27 cellular contexts compared by ENCODE assay signal in the genomic region with DNA sequence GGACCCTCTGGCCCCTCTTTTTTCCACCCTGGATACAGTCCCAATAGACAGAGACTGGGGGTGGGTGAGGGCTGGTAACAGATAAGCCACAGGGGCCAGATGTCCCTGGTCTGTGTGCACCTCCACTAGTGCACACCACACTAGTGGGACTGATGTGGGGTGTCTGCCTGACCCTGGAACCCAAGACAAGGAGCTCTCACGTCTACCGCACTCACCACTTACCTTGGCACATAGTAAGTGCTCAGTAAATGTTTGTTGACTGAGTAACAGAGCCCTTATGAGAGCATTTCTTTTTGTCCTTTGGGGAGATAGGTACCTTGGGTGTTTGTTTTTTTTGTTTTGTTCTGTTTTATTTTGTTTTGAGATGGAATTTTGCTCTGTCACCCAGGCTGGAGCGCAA. TPM values are rescaled to one million over a fixed set of nuclear protein-coding genes. Genes with fewer than 3 reads are reported as not detected.
"Had no signal": no experiment of that assay in that cellular context is flagged by ENCODE, and none has a peak within 500 bp of the region (broad histone marks: within the 10 kb centered on the region; RNA-seq: fewer than 3 reads in every experiment).

No MANE protein-coding gene starts in this region.

- H3K36me3 ChIP-seq: Peyer's patch, SJCRH30 had no signal

- H3K4me2 ChIP-seq: SK-N-SH had no signal

- H3K9me3 Mint-ChIP-seq: activated T-cell treated with anti-CD3 and anti-CD28 coated beads, Interleukin-2, amount 50 U/mL, for 72 hours; brain; WTC11 had no signal

- H3K9ac ChIP-seq: SK-N-SH had no signal

- H3K4me1 Mint-ChIP-seq: brain, WTC11 had no signal

- H3K36me3 Mint-ChIP-seq: activated naive CD8-positive, alpha-beta T cell; WTC11 had no signal

- H3K4me3 ChIP-seq: Peyer's patch, SJCRH30 had no signal

- FAIRE-seq: astrocyte had no signal

- H3K27me3 Mint-ChIP-seq: activated naive CD8-positive, alpha-beta T cell; brain had no signal

- H3K4me3 Mint-ChIP-seq: activated naive CD8-positive, alpha-beta T cell; activated T-cell treated with anti-CD3 and anti-CD28 coated beads, Interleukin-2, amount 50 U/mL, for 72 hours; WTC11 had no signal

- H3K4me1 ChIP-seq: SJCRH30 had no signal

- H3K27ac ChIP-seq: Peyer's patch, RWPE1, SJCRH30 had no signal

- ATAC-seq: activated T-cell treated with anti-CD3 and anti-CD28 coated beads, Interleukin-2, amount 50 U/mL, for 72 hours; WTC11 had no signal

- DNase-seq: activated CD4-positive, alpha-beta T cell treated with anti-CD3 and anti-CD28 coated beads for 48 hours; activated CD4-positive, alpha-beta T cell treated with anti-CD3 and anti-CD28 coated beads, Interleukin-2, amount 50 U/mL, for 48 hours; activated CD4-positive, CD25-positive, alpha-beta regulatory T cell treated with anti-CD3 and anti-CD28 coated beads, Interleukin-2, amount 50 U/mL, for 72 hours; activated effector memory CD4-positive, alpha-beta T cell treated with Interleukin-2 at 50 U/mL for 16 hours; activated naive CD4-positive, alpha-beta T cell; activated T-cell treated with anti-CD3 and anti-CD28 coated beads for 4 hours; activated T-cell treated with anti-CD3 and anti-CD28 coated beads, Interleukin-2, amount 50 U/mL, for 72 hours; amygdala; Karpas-422; MM.1S; NCI-H1105; NCI-H1436 treated with DMSO at 0.1 percent for 48 hours; NCI-H187; NCI-H2081; NCI-H446; NCI-H524; Peyer's patch; Right ventricle myocardium superior; SJCRH30; SK-N-SH; T-helper 1 cell; T-helper 9 cell had no signal

- H3K27ac Mint-ChIP-seq: activated naive CD8-positive, alpha-beta T cell; activated T-cell treated with anti-CD3 and anti-CD28 coated beads, Interleukin-2, amount 50 U/mL, for 72 hours; brain; WTC11 had no signal

- H3K9me3 ChIP-seq: Peyer's patch, SJCRH30, SK-N-SH had no signal

- H3K27me3 ChIP-seq: Peyer's patch, SJCRH30 had no signal

RNA-seq across cellular contexts. Expression of gene PRAM1, which starts 34.7 kb away (rescaled TPM):
- total RNA-seq: SJCRH30 had no signal
